ENCODE assay signal across 9 cellular contexts in genomic region chr17:30380643-30381419, GRCh38. TPM values are rescaled to one million over a fixed set of nuclear protein-coding genes. Genes with fewer than 3 reads are reported as not detected.
DNase-seq lines count a peak whose midpoint lies in the region; ATAC-seq, FAIRE-seq and TF ChIP-seq lines count a peak whose summit lies in the region.
"Had no signal": no experiment of that assay in that cellular context is flagged by ENCODE, and none has a peak within 500 bp of the region (broad histone marks: within the 10 kb centered on the region; RNA-seq: fewer than 3 reads in every experiment).

No MANE protein-coding gene starts in this region.

- peak overlapping the region; percentile 75 for H3K4me3 Mint-ChIP-seq in activated CD4-positive, alpha-beta T cell treated with anti-CD3 and anti-CD28 coated beads, Interleukin-2, amount 10 ng/mL, durations not matched to agents 7 days and 5 days
- peak overlapping the region; percentile 87 for H3K4me3 Mint-ChIP-seq in activated T-helper 1 cell treated with anti-CD3 and anti-CD28 coated beads, Interleukin-12 subunit alpha, Interleukin-12 subunit beta, Interleukin-2, Interleukin-4 antibody, amounts not matched to agents 30 ng/mL and 10 ng/mL and 1 ng/mL, durations not matched to agents 14 hours and 24 hours and 36 hours

- peaks cover 1% of the 10 kb centered on the region for H3K36me3 Mint-ChIP-seq in activated CD4-positive, alpha-beta T cell treated with anti-CD3 and anti-CD28 coated beads, Interleukin-2, amount 10 ng/mL, durations not matched to agents 7 days and 5 days (ENCODE audit: low read depth)
- H3K36me3 Mint-ChIP-seq in activated T-helper 1 cell treated with anti-CD3 and anti-CD28 coated beads, Interleukin-12 subunit alpha, Interleukin-12 subunit beta, Interleukin-2, Interleukin-4 antibody, amounts not matched to agents 30 ng/mL and 10 ng/mL and 1 ng/mL, durations not matched to agents 14 hours and 24 hours and 36 hours (ENCODE audit: low read depth) = peaks cover 26% of the 10 kb centered on the region

- H3K9me3 ChIP-seq in kidney (ENCODE audit: control insufficient read depth in 1 of 2, low read length in 2 of 2) (no peaks in the 10 kb centered on the region), thymus (ENCODE audit: control insufficient read depth) (no peaks in the 10 kb centered on the region)

- H3K4me1 ChIP-seq in kidney (ENCODE audit: control insufficient read depth in 1 of 2, insufficient read depth in 1 of 2, low read depth in 1 of 2, low read length in 2 of 2) (peaks cover 4 to 11% of the 10 kb centered on the region in 2 donors), thymus (ENCODE audit: control insufficient read depth, insufficient read depth, low read length) (peaks cover 14% of the 10 kb centered on the region)

- peaks cover 55% of the 10 kb centered on the region for H3K4me1 Mint-ChIP-seq in activated CD4-positive, alpha-beta T cell treated with anti-CD3 and anti-CD28 coated beads, Interleukin-2, amount 10 ng/mL, durations not matched to agents 7 days and 5 days
- H3K4me1 Mint-ChIP-seq in activated T-helper 1 cell treated with anti-CD3 and anti-CD28 coated beads, Interleukin-12 subunit alpha, Interleukin-12 subunit beta, Interleukin-2, Interleukin-4 antibody, amounts not matched to agents 30 ng/mL and 10 ng/mL and 1 ng/mL, durations not matched to agents 14 hours and 24 hours and 36 hours (ENCODE audit: low read depth) = peaks cover 67% of the 10 kb centered on the region

- H3K9me3 Mint-ChIP-seq in activated CD4-positive, alpha-beta T cell treated with anti-CD3 and anti-CD28 coated beads, Interleukin-2, amount 10 ng/mL, durations not matched to agents 7 days and 5 days = no peaks in the 10 kb centered on the region
- H3K9me3 Mint-ChIP-seq in activated T-helper 1 cell treated with anti-CD3 and anti-CD28 coated beads, Interleukin-12 subunit alpha, Interleukin-12 subunit beta, Interleukin-2, Interleukin-4 antibody, amounts not matched to agents 30 ng/mL and 10 ng/mL and 1 ng/mL, durations not matched to agents 14 hours and 24 hours and 36 hours = no peaks in the 10 kb centered on the region

- no peak for TF ChIP-seq CTCF in kidney (IDR thresholded peaks at IDR 0.05; ENCODE audit: borderline replicate concordance, extremely low read depth, insufficient read depth)

- no peak for ATAC-seq in GM19397 (IDR thresholded peaks at IDR 0.05; ENCODE audit: unreplicated experiment)
- ATAC-seq in GM18907 (IDR thresholded peaks at IDR 0.05; ENCODE audit: unreplicated experiment) = no peak

- FAIRE-seq in kidney (lab: Jason Lieb, UNC) (no peak), H54 (lab: Jason Lieb, UNC) (no peak)

- POLR2A ChIA-PET in activated CD4-positive, alpha-beta T cell treated with anti-CD3 and anti-CD28 coated beads, Interleukin-2, amount 10 ng/mL, durations not matched to agents 7 days and 5 days (lab: Charles Lee) = interaction anchor here (0.6 kb wide), 1 partner anchor 21 kb away, joined by 3 read pairs; no protein-coding TSS in a partner anchor

- peak overlapping the region; percentile 43 to 72 for H3K9ac ChIP-seq in kidney (ENCODE audit: low read length in 2 of 2)

- no peak for TF ChIP-seq POLR2A in H54 (IDR thresholded peaks at IDR 0.05; ENCODE audit: low read depth, low read length)

- H3K36me3 ChIP-seq in kidney (ENCODE audit: control insufficient read depth in 1 of 2, insufficient read depth in 2 of 2, low read length in 2 of 2) (peaks cover 5% of the 10 kb centered on the region in 2 donors), thymus (ENCODE audit: control insufficient read depth, insufficient read depth) (no peaks in the 10 kb centered on the region)

- intact Hi-C loops in activated T-helper 1 cell treated with anti-CD3 and anti-CD28 coated beads, Interleukin-12 subunit alpha, Interleukin-12 subunit beta, Interleukin-2, Interleukin-4 antibody, amounts not matched to agents 30 ng/mL and 10 ng/mL and 1 ng/mL, durations not matched to agents 14 hours and 24 hours and 36 hours (cut with micrococcal nuclease) = loop anchor here (2.0 kb wide), 1 partner anchor 264 kb away; the partner anchor contains the start of gene NSRP1
- intact Hi-C loops in kidney (cut with DNase I) = no loop called here

- DNase-seq in activated CD4-positive, alpha-beta T cell treated with anti-CD3 and anti-CD28 coated beads, Interleukin-2, amount 10 ng/mL, durations not matched to agents 7 days and 5 days = no peak
- no peak for DNase-seq in activated CD4-positive, alpha-beta T cell treated with anti-CD3 and anti-CD28 coated beads for 1 hour
- no peak for DNase-seq in activated T-helper 1 cell treated with anti-CD3 and anti-CD28 coated beads, Interleukin-12 subunit alpha, Interleukin-12 subunit beta, Interleukin-2, Interleukin-4 antibody, amounts not matched to agents 30 ng/mL and 10 ng/mL and 1 ng/mL, durations not matched to agents 14 hours and 24 hours and 36 hours (ENCODE audit: low spot score)
- DNase-seq in kidney (no peak), H54 (ENCODE audit: insufficient read length, low spot score) (no peak)
- DNase-seq: COR-L47 had no signal

- 91% methylated on average over 7 of the region's 7 CpGs for WGBS in thymus

- H3K27me3 ChIP-seq in thymus (ENCODE audit: control insufficient read depth, insufficient read depth) = peaks cover 2% of the 10 kb centered on the region

- CTCF ChIA-PET in activated CD4-positive, alpha-beta T cell treated with anti-CD3 and anti-CD28 coated beads, Interleukin-2, amount 10 ng/mL, durations not matched to agents 7 days and 5 days (lab: Charles Lee) = interaction anchor here (0.8 to 1.6 kb wide), 8 partner anchors 9 to 256 kb away, joined by 3 to 4 read pairs (median 3); no protein-coding TSS in a partner anchor

- H3K4me3 ChIP-seq in kidney (ENCODE audit: low read length in 2 of 2) (peak overlapping the region; percentile 68 to 90), thymus (ENCODE audit: low read length) (peak overlapping the region; percentile 86)

- H3K27ac Mint-ChIP-seq in activated CD4-positive, alpha-beta T cell treated with anti-CD3 and anti-CD28 coated beads, Interleukin-2, amount 10 ng/mL, durations not matched to agents 7 days and 5 days = no peak overlapping the region
- no peak overlapping the region for H3K27ac Mint-ChIP-seq in activated T-helper 1 cell treated with anti-CD3 and anti-CD28 coated beads, Interleukin-12 subunit alpha, Interleukin-12 subunit beta, Interleukin-2, Interleukin-4 antibody, amounts not matched to agents 30 ng/mL and 10 ng/mL and 1 ng/mL, durations not matched to agents 14 hours and 24 hours and 36 hours

- H3K27ac ChIP-seq in kidney (ENCODE audit: low read depth in 2 of 2, low read length in 2 of 2) = no peak overlapping the region
- H3K27ac ChIP-seq in thymus (ENCODE audit: low read depth) = no peak overlapping the region

- no peaks in the 10 kb centered on the region for H3K27me3 Mint-ChIP-seq in activated CD4-positive, alpha-beta T cell treated with anti-CD3 and anti-CD28 coated beads, Interleukin-2, amount 10 ng/mL, durations not matched to agents 7 days and 5 days
- no peaks in the 10 kb centered on the region for H3K27me3 Mint-ChIP-seq in activated T-helper 1 cell treated with anti-CD3 and anti-CD28 coated beads, Interleukin-12 subunit alpha, Interleukin-12 subunit beta, Interleukin-2, Interleukin-4 antibody, amounts not matched to agents 30 ng/mL and 10 ng/mL and 1 ng/mL, durations not matched to agents 14 hours and 24 hours and 36 hours (ENCODE audit: insufficient read depth)

RNA-seq across cellular contexts. Expression of gene CPD, which starts 2.1 kb away (rescaled TPM):
- total RNA-seq in activated CD4-positive, alpha-beta T cell treated with anti-CD3 and anti-CD28 coated beads, Interleukin-2, amount 10 ng/mL, durations not matched to agents 7 days and 5 days = 10 to 100 TPM; 19.9 to 20.6 TPM
- 29.7 and 35.3 TPM in 2 replicates for total RNA-seq in activated T-helper 1 cell treated with anti-CD3 and anti-CD28 coated beads, Interleukin-12 subunit alpha, Interleukin-12 subunit beta, Interleukin-2, Interleukin-4 antibody, amounts not matched to agents 30 ng/mL and 10 ng/mL and 1 ng/mL, durations not matched to agents 14 hours and 24 hours and 36 hours
- 139 TPM for total RNA-seq in kidney
- polyA plus RNA-seq in kidney (ENCODE audit: insufficient read depth, low read depth, low replicate concordance) = 11.6 TPM
- polyA plus RNA-seq in thymus = 11.2 TPM

RNA-seq across cellular contexts. Expression of gene TMIGD1, which starts 47.0 kb away (rescaled TPM):
- not detected for total RNA-seq in activated CD4-positive, alpha-beta T cell treated with anti-CD3 and anti-CD28 coated beads, Interleukin-2, amount 10 ng/mL, durations not matched to agents 7 days and 5 days
- not detected in 2 replicates for total RNA-seq in activated T-helper 1 cell treated with anti-CD3 and anti-CD28 coated beads, Interleukin-12 subunit alpha, Interleukin-12 subunit beta, Interleukin-2, Interleukin-4 antibody, amounts not matched to agents 30 ng/mL and 10 ng/mL and 1 ng/mL, durations not matched to agents 14 hours and 24 hours and 36 hours
- total RNA-seq in kidney = not detected
- polyA plus RNA-seq in kidney (ENCODE audit: insufficient read depth, low read depth, low replicate concordance) = 0.90 TPM
- polyA plus RNA-seq in thymus = not detected
